Comparison of ENCODE assay signal across 18 cellular contexts in the genomic region with DNA sequence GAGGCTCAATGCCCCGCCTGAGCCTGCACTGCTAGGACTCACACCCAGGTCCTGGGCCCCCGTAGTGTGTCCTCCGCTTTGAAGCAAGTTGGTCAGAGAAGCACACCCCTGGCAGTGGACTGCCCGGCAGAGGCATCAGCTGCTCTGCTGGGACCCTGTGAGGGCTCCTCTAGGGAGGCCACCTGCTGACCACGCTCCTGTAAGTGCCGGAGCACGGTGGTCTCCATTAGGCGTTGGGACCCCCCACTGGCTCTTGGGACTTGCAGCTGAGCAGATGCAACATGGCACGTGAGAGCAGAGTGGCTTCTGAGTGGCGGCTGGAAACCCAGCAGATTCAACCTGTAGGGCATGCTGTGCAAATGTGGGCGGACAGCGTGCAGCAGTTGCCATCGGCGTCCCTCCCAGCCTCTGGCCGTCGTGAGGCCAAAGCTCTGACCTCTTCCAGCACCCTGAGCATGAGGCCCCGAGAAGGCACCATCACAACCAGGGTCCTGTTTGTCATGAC. TPM values are rescaled to one million over a fixed set of nuclear protein-coding genes. Genes with fewer than 3 reads are reported as not detected.
"Had no signal": no experiment of that assay in that cellular context is flagged by ENCODE, and none has a peak within 500 bp of the region (broad histone marks: within the 10 kb centered on the region; RNA-seq: fewer than 3 reads in every experiment).

No MANE protein-coding gene starts in this region.

- FAIRE-seq: colon, TTC549 had no signal

- H3K4me1 ChIP-seq: gastrocnemius medialis had no signal

- ATAC-seq: gastrocnemius medialis; heart left ventricle; natural killer cell treated with Interleukin-12 subunit alpha and Interleukin-12 subunit beta and Interleukin-15 and Interleukin-18, amount 100 ng/mL, for 72 hours; stimulated activated naive CD8-positive, alpha-beta T cell treated with anti-CD3 and anti-CD28 coated beads, Interleukin-15, Interleukin-2, amounts not matched to agents 100 U/mL and 50 U/mL, for 24 hours had no signal

- DNase-seq: activated CD4-positive, alpha-beta memory T cell treated with anti-CD3 and anti-CD28 coated beads for 36 hours; activated CD4-positive, alpha-beta T cell treated with anti-CD3 and anti-CD28 coated beads for 4 hours; activated naive CD4-positive, alpha-beta T cell; activated T-cell treated with anti-CD3 and anti-CD28 coated beads for 4 hours; central memory CD4-positive, alpha-beta T cell; gastrocnemius medialis; kidney glomerular epithelial cell; retina; stimulated activated CD4-positive, alpha-beta T cell treated with anti-CD3 and anti-CD28 coated beads, Interleukin-2, amount 100 ng/mL, for 24 hours; stimulated activated naive CD8-positive, alpha-beta T cell treated with anti-CD3 and anti-CD28 coated beads, Interleukin-15, Interleukin-2, amounts not matched to agents 100 U/mL and 50 U/mL, for 24 hours had no signal

- H3K27ac ChIP-seq: gastrocnemius medialis, heart left ventricle, upper lobe of left lung had no signal

- H3K36me3 ChIP-seq: gastrocnemius medialis, heart left ventricle, upper lobe of left lung had no signal

- H3K9me3 ChIP-seq: gastrocnemius medialis, heart left ventricle, upper lobe of left lung had no signal

- H3K4me3 ChIP-seq: gastrocnemius medialis, heart left ventricle, upper lobe of left lung had no signal

RNA-seq across cellular contexts. Expression of gene MRGPRG, which starts 16.9 kb away (rescaled TPM):
- total RNA-seq: activated CD4-positive, alpha-beta memory T cell treated with anti-CD3 and anti-CD28 coated beads for 36 hours; activated T-helper 1 cell treated with anti-CD3 and anti-CD28 coated beads, Interleukin-12 subunit alpha, Interleukin-12 subunit beta, Interleukin-2, Interleukin-4 antibody, amounts not matched to agents 30 ng/mL and 10 ng/mL and 1 ng/mL, durations not matched to agents 14 hours and 24 hours and 36 hours; gastrocnemius medialis; heart left ventricle; lower leg skin; natural killer cell treated with Interleukin-12 subunit alpha and Interleukin-12 subunit beta and Interleukin-15 and Interleukin-18, amount 100 ng/mL, for 72 hours; upper lobe of left lung had no signal
- polyA plus RNA-seq: esophagus, heart left ventricle had no signal

RNA-seq across cellular contexts. Expression of gene MRGPRE, which starts 30.5 kb away (rescaled TPM):
- total RNA-seq: activated CD4-positive, alpha-beta memory T cell treated with anti-CD3 and anti-CD28 coated beads for 36 hours; activated T-helper 1 cell treated with anti-CD3 and anti-CD28 coated beads, Interleukin-12 subunit alpha, Interleukin-12 subunit beta, Interleukin-2, Interleukin-4 antibody, amounts not matched to agents 30 ng/mL and 10 ng/mL and 1 ng/mL, durations not matched to agents 14 hours and 24 hours and 36 hours; gastrocnemius medialis; lower leg skin; natural killer cell treated with Interleukin-12 subunit alpha and Interleukin-12 subunit beta and Interleukin-15 and Interleukin-18, amount 100 ng/mL, for 72 hours had no signal
- polyA plus RNA-seq: esophagus had no signal
